Comparison of ENCODE assay signal across 8 cellular contexts in the genomic region with DNA sequence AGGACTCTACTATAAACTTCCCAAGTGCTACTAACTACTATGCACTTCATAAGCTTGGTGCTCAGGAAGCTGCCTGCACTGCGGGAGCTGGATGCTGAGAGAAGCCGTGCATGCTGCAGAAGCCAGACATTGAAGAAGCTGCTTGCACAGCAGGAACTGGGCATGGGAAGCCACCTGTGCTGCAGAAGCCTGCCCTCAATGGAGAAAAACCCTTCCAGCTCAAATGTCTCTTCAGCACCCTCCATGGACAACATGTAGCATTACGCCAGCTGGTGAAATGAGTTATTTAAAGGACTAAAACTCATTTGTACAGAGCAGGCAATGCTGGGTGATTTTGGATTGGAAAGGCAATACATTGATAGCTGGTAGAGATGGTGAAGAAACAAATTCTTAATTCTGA.
DNase-seq lines count a peak whose midpoint lies in the region; ATAC-seq and TF ChIP-seq lines count a peak whose summit lies in the region.

No MANE protein-coding gene starts in this region.

- DNase-seq in DMS 273 (lab: John Stamatoyannopoulos, UW; ENCODE audit: unreplicated experiment) (peak; percentile 85), HCT116 (ENCODE audit: low read depth, low spot score) (peak; percentile 6), NCI-H460 (ENCODE audit: extremely low read depth, low read depth) (peak; percentile 8), glomerular visceral epithelial cell (ENCODE audit: extremely low spot score) (peak; percentile 1), GM03348 (ENCODE audit: low spot score) (no peak), T-cell (no peak), kidney glomerular epithelial cell (lab: John Stamatoyannopoulos, UW) (no peak)
- no peak for DNase-seq in stimulated activated CD4-positive, alpha-beta T cell treated with anti-CD3 and anti-CD28 coated beads, Interleukin-2, amount 100 ng/mL, for 24 hours

- H3K79me2 ChIP-seq in HCT116 (ENCODE audit: insufficient read depth, low read length), result no peaks in the 10 kb centered on the region

- no peaks in the 10 kb centered on the region for H4K20me1 ChIP-seq in HCT116 (ENCODE audit: insufficient read depth)

- H3K27ac ChIP-seq in HCT116 (ENCODE audit: low read depth, low read length), result no peak overlapping the region

- TF ChIP-seq CTCF in HCT116 (IDR thresholded peaks at IDR 0.05 in 2 of 3, conservative IDR thresholded peaks at IDR 0.05 in 1 of 3; ENCODE audit: borderline replicate concordance in 1 of 3, insufficient read depth in 1 of 3, low read depth in 2 of 3, low read length in 2 of 3), result peak; percentile 24 to 47 (median 42); a peak in 5 of 6 replicates

- peaks cover 0 to 9% of the 10 kb centered on the region in 2 donors for H3K27me3 Mint-ChIP-seq in T-cell

- no peaks in the 10 kb centered on the region for H3K9me3 ChIP-seq in HCT116 (ENCODE audit: control insufficient read depth in 1 of 2, insufficient read depth in 1 of 2, low read depth in 1 of 2, low read length in 2 of 2)

- TF ChIP-seq RAD21 in HCT116 (IDR thresholded peaks at IDR 0.05; ENCODE audit: low read depth), result peak; percentile 44; the same call in 1 of the 2 replicates

- CTCF ChIA-PET in HCT116 (lab: Charles Lee) (interaction anchor here (1.4 kb wide), 1 partner anchor 121 kb away, joined by 10 read pairs; no protein-coding TSS in a partner anchor), T-cell (lab: Charles Lee) (interaction anchor here in 1 of 2 donors (0.6 kb wide), 1 partner anchor 12 kb away, joined by 3 read pairs; no protein-coding TSS in a partner anchor)

- H3K9me2 ChIP-seq in HCT116 (ENCODE audit: insufficient read depth), result no peaks in the 10 kb centered on the region

- H3K4me1 ChIP-seq in HCT116 (ENCODE audit: control insufficient read depth in 1 of 2, insufficient read depth in 2 of 2, low read length in 2 of 2), result no peaks in the 10 kb centered on the region

- ATAC-seq in HCT116, result peak; percentile 80
- no peak for ATAC-seq in T-cell (replicated peaks in 1 of 4)

- H3K27ac Mint-ChIP-seq in T-cell, result no peak overlapping the region

- no peak for TF ChIP-seq POLR2A in HCT116 (IDR thresholded peaks at IDR 0.05; ENCODE audit: borderline replicate concordance, extremely low read depth, insufficient read depth, insufficient read length)

- H3K36me3 ChIP-seq in HCT116 (ENCODE audit: control insufficient read depth in 1 of 2, insufficient read depth in 2 of 2, low read length in 2 of 2), result no peaks in the 10 kb centered on the region

- H3K4me3 Mint-ChIP-seq in T-cell, result no peak overlapping the region

- H3K4me3 ChIP-seq in HCT116 (replicated peaks in 1 of 2; ENCODE audit: low read depth in 1 of 2, low read length in 2 of 2), result no peak overlapping the region

- BruUV-seq in HCT116 (replicated peaks; lab: Mats Ljungman, UMichigan), result no TSS peak

- intact Hi-C loops in HCT116 (cut with micrococcal nuclease), result loop anchor here (2.0 kb wide), 1 partner anchor 122 kb away; no protein-coding TSS in a partner anchor

- H3K9ac ChIP-seq in HCT116 (ENCODE audit: low read length), result no peak overlapping the region

- H3K36me3 Mint-ChIP-seq in T-cell, result no peaks in the 10 kb centered on the region

- no peak overlapping the region for H3K4me2 ChIP-seq in HCT116 (ENCODE audit: low read length)

- no peaks in the 10 kb centered on the region for H3K4me1 Mint-ChIP-seq in T-cell

- POLR2A ChIA-PET in HCT116 (lab: Charles Lee), result no interaction called here
- POLR2A ChIA-PET in T-cell (lab: Charles Lee), result no interaction called here

- peaks cover 14% of the 10 kb centered on the region; the same call in 1 of the 2 replicates for H3K27me3 ChIP-seq in HCT116 (ENCODE audit: insufficient read depth, low read length)

- peaks cover 0 to 3% (median 0%) of the 10 kb centered on the region in 3 donors for H3K9me3 Mint-ChIP-seq in T-cell

- no peak overlapping the region for H2AFZ ChIP-seq in HCT116 (ENCODE audit: low read depth, low read length, poor library complexity, severe bottlenecking)

- RAD21 ChIA-PET in HCT116 (lab: Charles Lee; ENCODE audit: low non-redundant PET in 1 of 2, low total read pairs in 2 of 2, uncharacterized antibody in 2 of 2, unreplicated experiment in 2 of 2), result interaction anchor here in 1 of 2 experiments (1.0 kb wide), 1 partner anchor 1871 kb away, joined by 3 read pairs; no protein-coding TSS in a partner anchor

TF ChIP-seq in HCT116, 20 proteins besides CTCF, POLR2A, EP300 and RAD21:
- no peak for TF ChIP-seq JUND (IDR thresholded peaks at IDR 0.05)
- TF ChIP-seq ZNF274 (IDR thresholded peaks at IDR 0.05; ENCODE audit: low read depth, low read length), result no peak
- TF ChIP-seq EZH2phosphoT487 (IDR thresholded peaks at IDR 0.05; ENCODE audit: borderline replicate concordance), result no peak
- no peak for TF ChIP-seq POLR2AphosphoS5 (IDR thresholded peaks at IDR 0.05; ENCODE audit: low read depth, low read length)
- TF ChIP-seq, protein P1, sequence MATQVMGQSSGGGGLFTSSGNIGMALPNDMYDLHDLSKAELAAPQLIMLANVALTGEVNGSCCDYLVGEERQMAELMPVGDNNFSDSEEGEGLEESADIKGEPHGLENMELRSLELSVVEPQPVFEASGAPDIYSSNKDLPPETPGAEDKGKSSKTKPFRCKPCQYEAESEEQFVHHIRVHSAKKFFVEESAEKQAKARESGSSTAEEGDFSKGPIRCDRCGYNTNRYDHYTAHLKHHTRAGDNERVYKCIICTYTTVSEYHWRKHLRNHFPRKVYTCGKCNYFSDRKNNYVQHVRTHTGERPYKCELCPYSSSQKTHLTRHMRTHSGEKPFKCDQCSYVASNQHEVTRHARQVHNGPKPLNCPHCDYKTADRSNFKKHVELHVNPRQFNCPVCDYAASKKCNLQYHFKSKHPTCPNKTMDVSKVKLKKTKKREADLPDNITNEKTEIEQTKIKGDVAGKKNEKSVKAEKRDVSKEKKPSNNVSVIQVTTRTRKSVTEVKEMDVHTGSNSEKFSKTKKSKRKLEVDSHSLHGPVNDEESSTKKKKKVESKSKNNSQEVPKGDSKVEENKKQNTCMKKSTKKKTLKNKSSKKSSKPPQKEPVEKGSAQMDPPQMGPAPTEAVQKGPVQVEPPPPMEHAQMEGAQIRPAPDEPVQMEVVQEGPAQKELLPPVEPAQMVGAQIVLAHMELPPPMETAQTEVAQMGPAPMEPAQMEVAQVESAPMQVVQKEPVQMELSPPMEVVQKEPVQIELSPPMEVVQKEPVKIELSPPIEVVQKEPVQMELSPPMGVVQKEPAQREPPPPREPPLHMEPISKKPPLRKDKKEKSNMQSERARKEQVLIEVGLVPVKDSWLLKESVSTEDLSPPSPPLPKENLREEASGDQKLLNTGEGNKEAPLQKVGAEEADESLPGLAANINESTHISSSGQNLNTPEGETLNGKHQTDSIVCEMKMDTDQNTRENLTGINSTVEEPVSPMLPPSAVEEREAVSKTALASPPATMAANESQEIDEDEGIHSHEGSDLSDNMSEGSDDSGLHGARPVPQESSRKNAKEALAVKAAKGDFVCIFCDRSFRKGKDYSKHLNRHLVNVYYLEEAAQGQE (IDR thresholded peaks at IDR 0.05; ENCODE audit: low read depth), result no peak
- TF ChIP-seq, protein P2, sequence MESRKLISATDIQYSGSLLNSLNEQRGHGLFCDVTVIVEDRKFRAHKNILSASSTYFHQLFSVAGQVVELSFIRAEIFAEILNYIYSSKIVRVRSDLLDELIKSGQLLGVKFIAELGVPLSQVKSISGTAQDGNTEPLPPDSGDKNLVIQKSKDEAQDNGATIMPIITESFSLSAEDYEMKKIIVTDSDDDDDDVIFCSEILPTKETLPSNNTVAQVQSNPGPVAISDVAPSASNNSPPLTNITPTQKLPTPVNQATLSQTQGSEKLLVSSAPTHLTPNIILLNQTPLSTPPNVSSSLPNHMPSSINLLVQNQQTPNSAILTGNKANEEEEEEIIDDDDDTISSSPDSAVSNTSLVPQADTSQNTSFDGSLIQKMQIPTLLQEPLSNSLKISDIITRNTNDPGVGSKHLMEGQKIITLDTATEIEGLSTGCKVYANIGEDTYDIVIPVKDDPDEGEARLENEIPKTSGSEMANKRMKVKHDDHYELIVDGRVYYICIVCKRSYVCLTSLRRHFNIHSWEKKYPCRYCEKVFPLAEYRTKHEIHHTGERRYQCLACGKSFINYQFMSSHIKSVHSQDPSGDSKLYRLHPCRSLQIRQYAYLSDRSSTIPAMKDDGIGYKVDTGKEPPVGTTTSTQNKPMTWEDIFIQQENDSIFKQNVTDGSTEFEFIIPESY (IDR thresholded peaks at IDR 0.05; ENCODE audit: extremely low read depth, insufficient replicate concordance, low read length), result no peak
- TF ChIP-seq, protein P3, sequence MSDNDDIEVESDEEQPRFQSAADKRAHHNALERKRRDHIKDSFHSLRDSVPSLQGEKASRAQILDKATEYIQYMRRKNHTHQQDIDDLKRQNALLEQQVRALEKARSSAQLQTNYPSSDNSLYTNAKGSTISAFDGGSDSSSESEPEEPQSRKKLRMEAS (IDR thresholded peaks at IDR 0.05), result no peak
- no peak for TF ChIP-seq SP1 (IDR thresholded peaks at IDR 0.05; ENCODE audit: low read depth)

Comparison
In these comparisons a context has a peak if more than half of its experiments do, and no peak if none do; other contexts are left out.
1. DNase-seq: peak in DMS 273 (single experiment), HCT116 (single experiment), NCI-H460 (single experiment) and glomerular visceral epithelial cell (single experiment); none in GM03348 (single experiment), stimulated activated CD4-positive, alpha-beta T cell treated with anti-CD3 and anti-CD28 coated beads, Interleukin-2, amount 100 ng/mL, for 24 hours (0 of 2), T-cell (0 of 34) and kidney glomerular epithelial cell (single experiment).